Comparison of ENCODE assay signal across 15 cellular contexts in the genomic region with DNA sequence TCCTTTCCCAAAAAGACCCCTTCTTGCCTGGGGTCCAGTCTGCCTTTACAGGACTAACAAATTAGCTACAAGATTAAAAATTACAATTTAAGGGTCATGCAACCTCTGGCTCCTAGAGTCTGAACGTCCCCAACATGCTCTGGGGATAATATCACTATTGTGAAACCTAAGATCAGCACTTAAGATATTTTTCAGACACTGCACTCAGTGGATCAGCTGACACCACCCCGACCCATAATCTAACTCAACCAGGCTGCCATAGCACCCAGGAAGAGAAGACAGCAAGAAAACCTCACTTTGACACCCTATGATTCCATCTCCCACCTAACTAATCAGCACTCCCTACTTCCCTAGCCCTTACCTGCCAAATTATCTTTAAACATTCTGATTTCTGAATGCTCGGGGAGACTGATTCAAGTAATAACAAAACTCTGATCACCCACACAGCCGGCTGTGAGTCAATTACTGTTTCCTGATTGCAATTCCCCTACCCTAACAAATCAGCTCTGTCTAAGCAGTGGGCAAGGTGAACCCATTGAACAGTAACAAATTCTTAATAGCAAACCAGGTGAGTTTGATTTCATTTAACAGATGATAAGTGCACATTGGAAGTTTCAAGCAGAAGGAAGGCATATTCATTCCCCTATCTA. TPM values are rescaled to one million over a fixed set of nuclear protein-coding genes. Genes with fewer than 3 reads are reported as not detected.
DNase-seq lines count a peak whose midpoint lies in the region; ATAC-seq and TF ChIP-seq lines count a peak whose summit lies in the region.
"Not testable (repeated sequence)": the region's sequence is repeated elsewhere in the genome, so short reads cannot be mapped to it uniquely, and the experiment has no call there.
"Had no signal": no experiment of that assay in that cellular context is flagged by ENCODE, and none has a peak within 500 bp of the region (broad histone marks: within the 10 kb centered on the region; RNA-seq: fewer than 3 reads in every experiment).

No MANE protein-coding gene starts in this region.

- not testable (repeated sequence) for H3K4me3 ChIP-seq in mammary epithelial cell (replicated peaks in 1 of 3; ENCODE audit: insufficient read depth in 1 of 3, low read depth in 2 of 3, low read length in 3 of 3)

- not testable (repeated sequence) for H3K9me3 ChIP-seq in mammary epithelial cell (replicated peaks; ENCODE audit: insufficient read depth, low read length)

- peak; percentile 54 for DNase-seq in T-helper 2 cell treated with Interferon-gamma antibody and Interleukin-4, amounts not matched to agents 5 μg/mL and 100 μg/mL, for 36 hours (ENCODE audit: low spot score)
- peak; percentile 48 for DNase-seq in activated CD8-positive, alpha-beta memory T cell treated with anti-CD3 and anti-CD28 coated beads, Interleukin-2, amount 10 ng/mL, durations not matched to agents 7 days and 5 days
- DNase-seq in mammary epithelial cell: peak; percentile 51
- DNase-seq in stimulated activated CD4-positive, alpha-beta T cell treated with anti-CD3 and anti-CD28 coated beads, Interleukin-2, amount 100 ng/mL, for 24 hours: peak; percentile 40
- peak; percentile 28 for DNase-seq in stimulated activated naive CD4-positive, alpha-beta T cell treated with Interleukin-2 at 50 U/mL for 16 hours (lab: John Stamatoyannopoulos, UW)

- H3K79me2 ChIP-seq in mammary epithelial cell (ENCODE audit: insufficient read depth, low read length): not testable (repeated sequence)

- H2AFZ ChIP-seq in mammary epithelial cell (ENCODE audit: low read depth, low read length): peak overlapping the region; percentile 88

- H3K9me3 Mint-ChIP-seq in T-helper 2 cell treated with Interferon-gamma antibody and Interleukin-4, amounts not matched to agents 5 μg/mL and 100 μg/mL, for 36 hours; activated CD8-positive, alpha-beta memory T cell treated with anti-CD3 and anti-CD28 coated beads, Interleukin-2, amount 10 ng/mL, durations not matched to agents 7 days and 5 days (ENCODE audit: low read depth); activated T-helper 17 cell treated with anti-CD3 and anti-CD28 coated beads, Interleukin-2, amount 50 U/mL, for 72 hours: not testable (repeated sequence)

- CTCF ChIA-PET in activated CD8-positive, alpha-beta memory T cell treated with anti-CD3 and anti-CD28 coated beads, Interleukin-2, amount 10 ng/mL, durations not matched to agents 7 days and 5 days (lab: Charles Lee); mammary epithelial cell (lab: Charles Lee; ENCODE audit: low non-redundant PET): not testable (repeated sequence)

- ATAC-seq in GM18519 (IDR thresholded peaks at IDR 0.05; ENCODE audit: low FRiP score, unreplicated experiment): peak; percentile 49
- peak; percentile 47 for ATAC-seq in HG03060 (IDR thresholded peaks at IDR 0.05; ENCODE audit: low read depth, unreplicated experiment)
- ATAC-seq in activated CD8-positive, alpha-beta memory T cell treated with anti-CD3 and anti-CD28 coated beads, Interleukin-2, amount 10 ng/mL, durations not matched to agents 7 days and 5 days: peak; percentile 57
- ATAC-seq in activated T-helper 17 cell treated with anti-CD3 and anti-CD28 coated beads, Interleukin-2, amount 50 U/mL, for 72 hours (replicated peaks): peak; percentile 97

- BruUV-seq in mammary epithelial cell (replicated peaks; lab: Mats Ljungman, UMichigan): not testable (repeated sequence)

- not testable (repeated sequence) for H3K27me3 Mint-ChIP-seq in T-helper 2 cell treated with Interferon-gamma antibody and Interleukin-4, amounts not matched to agents 5 μg/mL and 100 μg/mL, for 36 hours (ENCODE audit: low read depth); activated CD8-positive, alpha-beta memory T cell treated with anti-CD3 and anti-CD28 coated beads, Interleukin-2, amount 10 ng/mL, durations not matched to agents 7 days and 5 days; activated T-helper 17 cell treated with anti-CD3 and anti-CD28 coated beads, Interleukin-2, amount 50 U/mL, for 72 hours

- 28% methylated on average over 4 of the region's 4 CpGs for WGBS in mammary epithelial cell (ENCODE audit: low coverage, missing lambda C conversion rate)

- H3K27ac Mint-ChIP-seq in T-helper 2 cell treated with Interferon-gamma antibody and Interleukin-4, amounts not matched to agents 5 μg/mL and 100 μg/mL, for 36 hours: not testable (repeated sequence)
- peak overlapping the region; percentile 34 for H3K27ac Mint-ChIP-seq in activated CD8-positive, alpha-beta memory T cell treated with anti-CD3 and anti-CD28 coated beads, Interleukin-2, amount 10 ng/mL, durations not matched to agents 7 days and 5 days
- peak overlapping the region; percentile 12 for H3K27ac Mint-ChIP-seq in activated T-helper 17 cell treated with anti-CD3 and anti-CD28 coated beads, Interleukin-2, amount 50 U/mL, for 72 hours

- not testable (repeated sequence) for H4K20me1 ChIP-seq in mammary epithelial cell (ENCODE audit: insufficient read depth, low read length)

- peak overlapping the region; percentile 4 for H3K4me3 Mint-ChIP-seq in T-helper 2 cell treated with Interferon-gamma antibody and Interleukin-4, amounts not matched to agents 5 μg/mL and 100 μg/mL, for 36 hours
- not testable (repeated sequence) for H3K4me3 Mint-ChIP-seq in activated CD8-positive, alpha-beta memory T cell treated with anti-CD3 and anti-CD28 coated beads, Interleukin-2, amount 10 ng/mL, durations not matched to agents 7 days and 5 days
- H3K4me3 Mint-ChIP-seq in activated T-helper 17 cell treated with anti-CD3 and anti-CD28 coated beads, Interleukin-2, amount 50 U/mL, for 72 hours: peak overlapping the region; percentile 29

- H3K9ac ChIP-seq in mammary epithelial cell (ENCODE audit: insufficient read depth, low read length): not testable (repeated sequence)

- TF ChIP-seq CTCF in mammary epithelial cell (conservative IDR thresholded peaks at IDR 0.05 in 1 of 2, IDR thresholded peaks at IDR 0.05 in 1 of 2; ENCODE audit: extremely low read depth in 1 of 2, insufficient read depth in 1 of 2, low read depth in 1 of 2, low read length in 2 of 2): not testable (repeated sequence)

- H3K36me3 ChIP-seq in mammary epithelial cell (ENCODE audit: insufficient read depth, low read length): not testable (repeated sequence)

- dilution Hi-C loops in mammary epithelial cell (cut with HindIII; ENCODE audit: low sequenced_read_pairs): not testable (repeated sequence)

- H3K36me3 Mint-ChIP-seq in T-helper 2 cell treated with Interferon-gamma antibody and Interleukin-4, amounts not matched to agents 5 μg/mL and 100 μg/mL, for 36 hours (ENCODE audit: low read depth); activated CD8-positive, alpha-beta memory T cell treated with anti-CD3 and anti-CD28 coated beads, Interleukin-2, amount 10 ng/mL, durations not matched to agents 7 days and 5 days; activated T-helper 17 cell treated with anti-CD3 and anti-CD28 coated beads, Interleukin-2, amount 50 U/mL, for 72 hours (ENCODE audit: low read depth): not testable (repeated sequence)

- peaks cover 12% of the 10 kb centered on the region for H3K4me1 Mint-ChIP-seq in T-helper 2 cell treated with Interferon-gamma antibody and Interleukin-4, amounts not matched to agents 5 μg/mL and 100 μg/mL, for 36 hours (ENCODE audit: low read depth)
- H3K4me1 Mint-ChIP-seq in activated CD8-positive, alpha-beta memory T cell treated with anti-CD3 and anti-CD28 coated beads, Interleukin-2, amount 10 ng/mL, durations not matched to agents 7 days and 5 days: peaks cover 30% of the 10 kb centered on the region
- H3K4me1 Mint-ChIP-seq in activated T-helper 17 cell treated with anti-CD3 and anti-CD28 coated beads, Interleukin-2, amount 50 U/mL, for 72 hours: peaks cover 23% of the 10 kb centered on the region

- in situ Hi-C loops in mammary epithelial cell (cut with MboI; ENCODE audit: low sequenced_read_pairs in 2 of 2): not testable (repeated sequence)

- intact Hi-C loops in mammary epithelial cell (cut with micrococcal nuclease): not testable (repeated sequence)

- not testable (repeated sequence) for H3K27me3 ChIP-seq in mammary epithelial cell (ENCODE audit: insufficient read depth, low read length)

- H3K27ac ChIP-seq in mammary epithelial cell (ENCODE audit: insufficient read depth, low read depth, low read length): peak overlapping the region; percentile 53

- not testable (repeated sequence) for H3K4me1 ChIP-seq in mammary epithelial cell (ENCODE audit: insufficient read depth, low read length)

- peak overlapping the region; percentile 35 for H3K4me2 ChIP-seq in mammary epithelial cell (ENCODE audit: insufficient read depth, low read depth, low read length)

RNA-seq across cellular contexts. Expression of a gene that starts 32.1 kb away (rescaled TPM):
- 10 to 100 TPM; 70.3 to 92.0 TPM for total RNA-seq in activated CD8-positive, alpha-beta memory T cell treated with anti-CD3 and anti-CD28 coated beads, Interleukin-2, amount 10 ng/mL, durations not matched to agents 7 days and 5 days
- total RNA-seq in activated T-helper 17 cell treated with anti-CD3 and anti-CD28 coated beads, Interleukin-2, amount 50 U/mL, for 72 hours: 10 to 100 TPM in 1 of 2 donors, 1 to 10 TPM in 1; 8.8 to 25.7 TPM
- total RNA-seq in mammary epithelial cell: 1 to 10 TPM; 2.2 to 5.8 TPM
- 9.0 TPM for polyA plus RNA-seq in mammary epithelial cell
- polyA minus RNA-seq in mammary epithelial cell: not detected
- total RNA-seq: LHCN-M2, PC-3 had no signal
- polyA plus RNA-seq: A549 had no signal

RNA-seq across cellular contexts. Expression of a gene that starts 42.3 kb away (rescaled TPM):
- 100 to 1,000 TPM in 1 of 2 experiments, 10 to 100 TPM in 1; 94.1 to 109 TPM for total RNA-seq in activated CD8-positive, alpha-beta memory T cell treated with anti-CD3 and anti-CD28 coated beads, Interleukin-2, amount 10 ng/mL, durations not matched to agents 7 days and 5 days
- 10 to 100 TPM; 39.5 to 59.9 TPM for total RNA-seq in activated T-helper 17 cell treated with anti-CD3 and anti-CD28 coated beads, Interleukin-2, amount 50 U/mL, for 72 hours
- 10 to 100 TPM; 44.3 to 56.1 TPM for total RNA-seq in mammary epithelial cell
- 30.2 TPM for polyA plus RNA-seq in mammary epithelial cell
- 112 TPM for polyA minus RNA-seq in mammary epithelial cell

RNA-seq across cellular contexts. Expression of a gene that starts 54.3 kb away (rescaled TPM):
- total RNA-seq in activated CD8-positive, alpha-beta memory T cell treated with anti-CD3 and anti-CD28 coated beads, Interleukin-2, amount 10 ng/mL, durations not matched to agents 7 days and 5 days: not detected
- not detected for total RNA-seq in activated T-helper 17 cell treated with anti-CD3 and anti-CD28 coated beads, Interleukin-2, amount 50 U/mL, for 72 hours
- total RNA-seq in mammary epithelial cell: under 1 TPM in 1 of 2 donors, not detected in 1; 0.17 TPM
- polyA plus RNA-seq in mammary epithelial cell: not detected
- polyA minus RNA-seq in mammary epithelial cell: not detected
- total RNA-seq: CD4-positive, alpha-beta memory T cell; Daoy; H4; LHCN-M2; PC-3 had no signal
- polyA plus RNA-seq: A549; BJ; CD4-positive, alpha-beta memory T cell had no signal

Comparison
In these comparisons a context has a peak if more than half of its experiments do, and no peak if none do; other contexts are left out.
1. ATAC-seq: peak in every context shown above with its lines; median percentile 97 in activated T-helper 17 cell treated with anti-CD3 and anti-CD28 coated beads, Interleukin-2, amount 50 U/mL, for 72 hours; 57 in activated CD8-positive, alpha-beta memory T cell treated with anti-CD3 and anti-CD28 coated beads, Interleukin-2, amount 10 ng/mL, durations not matched to agents 7 days and 5 days; 49 in GM18519; 47 in HG03060.